In genomic region chr19:13441810-13442512, GRCh38 we compare ENCODE assay signal across 7 cellular contexts.
A peak's percentile ranks its signal among the peaks of the same experiment; 100 is the strongest.
DNase-seq lines count a peak whose midpoint lies in the region; ATAC-seq and TF ChIP-seq lines count a peak whose summit lies in the region.

No MANE protein-coding gene starts in this region.

- POLR2A ChIA-PET in MCF 10A (lab: Yijun Ruan, JAX) = interaction anchor here (0.7 kb wide), 1 partner anchor 266 kb away, joined by 4 read pairs; no protein-coding TSS in a partner anchor

- H3K4me3 ChIP-seq in neural progenitor cell = no peak overlapping the region

- H3K79me2 ChIP-seq in neural progenitor cell (ENCODE audit: low read depth) = no peaks in the 10 kb centered on the region

- H3K4me3 Mint-ChIP-seq in T-helper 17 cell = no peak overlapping the region
- no peak overlapping the region for H3K4me3 Mint-ChIP-seq in MCF 10A (ENCODE audit: unreplicated experiment)
- H3K4me3 Mint-ChIP-seq in neural progenitor cell = no peak overlapping the region

- H3K36me3 ChIP-seq in neural progenitor cell = no peaks in the 10 kb centered on the region

- H3K27ac Mint-ChIP-seq in T-helper 17 cell (no peak overlapping the region), MCF 10A (ENCODE audit: low read depth, unreplicated experiment) (no peak overlapping the region), neural progenitor cell (no peak overlapping the region)

- DNase-seq in HK-2 (ENCODE audit: unreplicated experiment) = peak; percentile 31
- peak; percentile 22 to 32 (median 25) for DNase-seq in T-helper 17 cell
- DNase-seq in MCF 10A (ENCODE audit: unreplicated experiment) = peak; percentile 57
- peak; percentile 91 for DNase-seq in neural progenitor cell (ENCODE audit: low spot score)

- CTCF ChIA-PET in MCF 10A (lab: Yijun Ruan, JAX) = interaction anchor here (0.6 to 1.9 kb wide), 6 partner anchors 10 to 297 kb away, joined by 3 to 4 read pairs (median 4); no protein-coding TSS in a partner anchor

- no peaks in the 10 kb centered on the region for H3K9me3 ChIP-seq in T-helper 17 cell (ENCODE audit: control insufficient read depth, low read length, poor library complexity, severe bottlenecking)
- no peaks in the 10 kb centered on the region for H3K9me3 ChIP-seq in neural progenitor cell (ENCODE audit: low read depth)

- H4K20me1 ChIP-seq in neural progenitor cell (ENCODE audit: low read depth) = peaks cover 39% of the 10 kb centered on the region

- no peaks in the 10 kb centered on the region for H3K4me1 ChIP-seq in neural progenitor cell

- no peaks in the 10 kb centered on the region for H3K9me3 Mint-ChIP-seq in MCF 10A (ENCODE audit: unreplicated experiment)
- no peaks in the 10 kb centered on the region for H3K9me3 Mint-ChIP-seq in neural progenitor cell

- ATAC-seq in T-helper 17 cell = no peak
- no peak for ATAC-seq in HG03354 (IDR thresholded peaks at IDR 0.05; ENCODE audit: poor library complexity, severe bottlenecking, unreplicated experiment)
- no peak for ATAC-seq in GM18520 (IDR thresholded peaks at IDR 0.05; ENCODE audit: unreplicated experiment)
- no peak for ATAC-seq in GM19455 (IDR thresholded peaks at IDR 0.05; ENCODE audit: unreplicated experiment)

- no peaks in the 10 kb centered on the region for H3K27me3 ChIP-seq in neural progenitor cell

- H2AFZ ChIP-seq in neural progenitor cell (replicated peaks) = no peak overlapping the region

- H3K36me3 Mint-ChIP-seq in T-helper 17 cell (ENCODE audit: low read depth) = peaks cover under 1% of the 10 kb centered on the region
- H3K36me3 Mint-ChIP-seq in MCF 10A (ENCODE audit: insufficient read depth, unreplicated experiment) = no peaks in the 10 kb centered on the region
- no peaks in the 10 kb centered on the region for H3K36me3 Mint-ChIP-seq in neural progenitor cell

- H3K9ac ChIP-seq in neural progenitor cell = no peak overlapping the region

- intact Hi-C loops in MCF 10A (cut with micrococcal nuclease) = no loop called here

- BruUV-seq in MCF 10A (replicated peaks; lab: Mats Ljungman, UMichigan) = no TSS peak

- H3K4me2 ChIP-seq in neural progenitor cell = no peak overlapping the region

- H3K4me1 Mint-ChIP-seq in T-helper 17 cell = no peaks in the 10 kb centered on the region
- no peaks in the 10 kb centered on the region for H3K4me1 Mint-ChIP-seq in MCF 10A (ENCODE audit: insufficient read depth, unreplicated experiment)
- H3K4me1 Mint-ChIP-seq in neural progenitor cell = no peaks in the 10 kb centered on the region

- H3K27me3 Mint-ChIP-seq in T-helper 17 cell = peaks cover 17% of the 10 kb centered on the region
- H3K27me3 Mint-ChIP-seq in MCF 10A (ENCODE audit: insufficient read depth, unreplicated experiment) = peaks cover 26% of the 10 kb centered on the region
- peaks cover 5% of the 10 kb centered on the region for H3K27me3 Mint-ChIP-seq in neural progenitor cell (ENCODE audit: insufficient read depth, low read depth)

- no peak for TF ChIP-seq CTCF in MCF 10A (IDR thresholded peaks at IDR 0.05; ENCODE audit: unreplicated experiment)
- no peak for TF ChIP-seq CTCF in neural progenitor cell (IDR thresholded peaks at IDR 0.05)

- no peaks in the 10 kb centered on the region for H3F3A ChIP-seq in neural progenitor cell (ENCODE audit: low read depth)

- no peak overlapping the region for H3K27ac ChIP-seq in neural progenitor cell

Comparison
In these comparisons a context has a peak if more than half of its experiments do, and no peak if none do; other contexts are left out.
1. DNase-seq: peak in every context shown above with its lines; median percentile 91 in neural progenitor cell; 57 in MCF 10A; 31 in HK-2; 25 in T-helper 17 cell.